Comparison of ENCODE assay signal across 8 cellular contexts in genomic region chr15:50686468-50687301, GRCh38. TPM values are rescaled to one million over a fixed set of nuclear protein-coding genes. Genes with fewer than 3 reads are reported as not detected.
A peak's percentile ranks its signal among the peaks of the same experiment; 100 is the strongest.
DNase-seq lines count a peak whose midpoint lies in the region; ATAC-seq, FAIRE-seq and TF ChIP-seq lines count a peak whose summit lies in the region.

Gene TRPM7 (minus strand): TSS chr15:50686797. CDS start chr15:50686533, 264 bp downstream.

- no peak for TF ChIP-seq CTCF in GM13976 (IDR thresholded peaks at IDR 0.05; ENCODE audit: borderline replicate concordance, control extremely low read depth, extremely low read depth, insufficient read depth, missing control alignments)

- H3K36me3 Mint-ChIP-seq in T-helper 17 cell (ENCODE audit: low read depth) = no peaks in the 10 kb centered on the region

- peak within 1 kb of the TSS; percentile 97 for H3K4me3 Mint-ChIP-seq in T-helper 17 cell

- H3K27ac Mint-ChIP-seq in T-helper 17 cell = peak within 1 kb of the TSS; percentile 98

- in situ Hi-C loops in GM13976 (cut with MboI; ENCODE audit: low sequenced_read_pairs, unreplicated experiment) = loop anchor here (10.0 kb wide), 1 partner anchor 198 kb away; no protein-coding TSS in a partner anchor

- ATAC-seq in HG02840 (IDR thresholded peaks at IDR 0.05; ENCODE audit: low FRiP score, unreplicated experiment) = peak; percentile 79
- ATAC-seq in T-helper 17 cell = peak; percentile 85
- peak; percentile 95 for ATAC-seq in left ventricle myocardium superior

- no peak for FAIRE-seq in urothelium cell line (lab: Jason Lieb, UNC)

- peaks cover 42% of the 10 kb centered on the region for H3K4me1 Mint-ChIP-seq in T-helper 17 cell

- intact Hi-C loops in left ventricle myocardium superior (cut with micrococcal nuclease) = no loop called here

- DNase-seq in GM13976 (ENCODE audit: low spot score) (peak; percentile 93), NCI-H146 treated with DMSO at 0.1 percent for 48 hours (lab: John Stamatoyannopoulos, UW; ENCODE audit: unreplicated experiment) (peak; percentile 37), T-helper 17 cell (peak; percentile 82 to 88 (median 87)), amygdala (lab: John Stamatoyannopoulos, UW) (peak; percentile 35 to 90 (median 74)), left ventricle myocardium superior (peak; percentile 96), pulmonary artery endothelial cell (ENCODE audit: low read depth, low spot score) (peak; percentile 57), urothelium cell line (ENCODE audit: low spot score) (peak; percentile 91)

- H3K9me3 ChIP-seq in T-helper 17 cell (ENCODE audit: control insufficient read depth, low read length, poor library complexity, severe bottlenecking) = no peaks in the 10 kb centered on the region

- no peaks in the 10 kb centered on the region for H3K27me3 Mint-ChIP-seq in T-helper 17 cell

RNA-seq across cellular contexts. Expression of gene TRPM7, which starts in this region (rescaled TPM):
- 10 to 100 TPM; 40.2 to 44.2 TPM for total RNA-seq in T-helper 17 cell
- total RNA-seq in left ventricle myocardium superior = 31.4 TPM
- total RNA-seq in pulmonary artery endothelial cell = 23.4 and 31.8 TPM in 2 replicates

Comparison
In these comparisons a context has a peak if more than half of its experiments do, and no peak if none do; other contexts are left out.
1. Peak in every context shown above with its lines: DNase-seq and ATAC-seq.
2. DNase-seq: peak in every context shown above with its lines; median percentile 96 in left ventricle myocardium superior; 93 in GM13976; 91 in urothelium cell line; 87 in T-helper 17 cell; 74 in amygdala; 57 in pulmonary artery endothelial cell; 37 in NCI-H146 treated with DMSO at 0.1 percent for 48 hours.